Comparison of ENCODE assay signal across 18 cellular contexts in the genomic region with DNA sequence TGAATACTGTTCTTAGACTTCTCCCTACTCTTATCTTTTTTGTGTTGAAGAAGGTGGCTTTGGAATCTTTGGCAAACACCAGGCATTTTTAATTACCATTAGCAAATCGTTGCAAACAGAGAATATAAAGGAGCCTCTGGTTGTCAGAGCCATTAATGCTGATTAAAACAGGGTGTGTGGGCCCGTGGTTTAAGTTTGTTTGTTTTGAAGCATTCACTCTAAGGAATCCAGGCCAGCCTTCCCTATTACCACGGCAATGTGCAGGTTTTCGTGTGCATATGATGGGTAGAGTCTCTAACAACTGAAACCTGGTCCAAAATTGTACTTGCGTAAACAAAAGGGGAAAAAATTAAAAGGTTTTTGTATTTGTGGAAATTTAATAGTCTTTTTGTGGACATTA.
DNase-seq lines count a peak whose midpoint lies in the region; ATAC-seq and TF ChIP-seq lines count a peak whose summit lies in the region.
"Had no signal": no experiment of that assay in that cellular context is flagged by ENCODE, and none has a peak within 500 bp of the region (broad histone marks: within the 10 kb centered on the region; RNA-seq: fewer than 3 reads in every experiment).

No MANE protein-coding gene starts in this region.

- no peaks in the 10 kb centered on the region for H3K36me3 Mint-ChIP-seq in progenitor cell of endocrine pancreas (ENCODE audit: insufficient read depth)
- H3K36me3 Mint-ChIP-seq: CD4-positive, alpha-beta memory T cell had no signal

- no peaks in the 10 kb centered on the region for H3K9me3 ChIP-seq in SJCRH30 (replicated peaks)
- H3K9me3 ChIP-seq in hepatocyte (ENCODE audit: low read depth) = no peaks in the 10 kb centered on the region
- H3K9me3 ChIP-seq in PC-9 (ENCODE audit: insufficient read depth, low read depth) = no peaks in the 10 kb centered on the region

- H3K4me3 ChIP-seq in SJCRH30 (no peak overlapping the region), hepatocyte (no peak overlapping the region), PC-9 (no peak overlapping the region)
- H3K4me3 ChIP-seq: GM23248 had no signal

- H3K27me3 Mint-ChIP-seq in progenitor cell of endocrine pancreas = peaks cover 5% of the 10 kb centered on the region

- DNase-seq in NCI-H748 (lab: John Stamatoyannopoulos, UW; ENCODE audit: unreplicated experiment) (peak; percentile 36), NCI-H748 treated with DMSO at 0.1 percent for 48 hours (lab: John Stamatoyannopoulos, UW) (no peak), SJCRH30 (peak; percentile 32 to 60), hepatocyte (ENCODE audit: low spot score) (no peak), progenitor cell of endocrine pancreas (ENCODE audit: low spot score, unreplicated experiment) (no peak), PC-9 (no peak)
- no peak for DNase-seq in stimulated activated naive CD4-positive, alpha-beta T cell treated with Interleukin-2 at 50 U/mL for 16 hours (lab: John Stamatoyannopoulos, UW)
- DNase-seq: C1 segment of cervical spinal cord; Calu3; CD4-positive, alpha-beta memory T cell; COR-L47; DMS53; DMS79 treated with DMSO at 0.1 percent for 48 hours; GF-D8; GM23248; H9 had no signal

- H3K9me2 ChIP-seq in hepatocyte (replicated peaks; ENCODE audit: insufficient read depth) (no peaks in the 10 kb centered on the region), PC-9 (ENCODE audit: insufficient read depth) (0 out of 2 replicates have a peak, but pooled peaks cover 5% of the 10 kb centered on the region)

- H3F3A ChIP-seq in PC-9 (ENCODE audit: insufficient read depth, low read depth) = no peaks in the 10 kb centered on the region

- intact Hi-C loops in PC-9 (cut with micrococcal nuclease; ENCODE audit: unreplicated experiment) = no loop called here

- H3K79me2 ChIP-seq in hepatocyte (no peaks in the 10 kb centered on the region), PC-9 (ENCODE audit: low read depth) (no peaks in the 10 kb centered on the region)

- WGBS in hepatocyte (ENCODE audit: low lambda C conversion rate, missing lambda C conversion rate) = 43% methylated on average over 5 of the region's 5 CpGs

- POLR2A ChIA-PET in PC-9 (lab: Charles Lee; ENCODE audit: unreplicated experiment) = no interaction called here

- peak overlapping the region; percentile 2 for H2AFZ ChIP-seq in hepatocyte
- no peak overlapping the region for H2AFZ ChIP-seq in PC-9
- H2AFZ ChIP-seq: GM23248 had no signal

- H3K9me3 Mint-ChIP-seq in progenitor cell of endocrine pancreas (ENCODE audit: low read depth) = no peaks in the 10 kb centered on the region
- H3K9me3 Mint-ChIP-seq: H9 had no signal

- CTCF ChIA-PET in PC-9 (lab: Charles Lee) = no interaction called here

- peak overlapping the region; percentile 25 for H3K27ac Mint-ChIP-seq in progenitor cell of endocrine pancreas
- H3K27ac Mint-ChIP-seq: CD4-positive, alpha-beta memory T cell had no signal

- H4K20me1 ChIP-seq in hepatocyte (ENCODE audit: insufficient read depth, poor library complexity, severe bottlenecking) (no peaks in the 10 kb centered on the region), PC-9 (ENCODE audit: insufficient read depth) (no peaks in the 10 kb centered on the region)

- H3K4me1 ChIP-seq in SJCRH30 (no peaks in the 10 kb centered on the region; the same call in 1 of the 2 replicates), hepatocyte (ENCODE audit: insufficient read depth) (no peaks in the 10 kb centered on the region), PC-9 (replicated peaks; ENCODE audit: insufficient read depth) (no peaks in the 10 kb centered on the region)

- no peak overlapping the region for H3K4me2 ChIP-seq in hepatocyte
- no peak overlapping the region for H3K4me2 ChIP-seq in PC-9

- BruUV-seq in PC-9 (replicated peaks; lab: Mats Ljungman, UMichigan) = no TSS peak

- H3K27ac ChIP-seq in SJCRH30 (peak overlapping the region; percentile 7; the same call in 1 of the 2 replicates), hepatocyte (no peak overlapping the region), PC-9 (no peak overlapping the region)
- H3K27ac ChIP-seq: GM23248 had no signal

- no peaks in the 10 kb centered on the region for H3K27me3 ChIP-seq in SJCRH30
- no peaks in the 10 kb centered on the region for H3K27me3 ChIP-seq in hepatocyte
- no peaks in the 10 kb centered on the region for H3K27me3 ChIP-seq in PC-9 (ENCODE audit: insufficient read depth, low read depth)

- no peak overlapping the region for H3K4me3 Mint-ChIP-seq in progenitor cell of endocrine pancreas (ENCODE audit: low read depth)
- H3K4me3 Mint-ChIP-seq: CD4-positive, alpha-beta memory T cell; H9 had no signal

- H3K4me1 Mint-ChIP-seq in progenitor cell of endocrine pancreas (ENCODE audit: low read depth) = peaks cover 12% of the 10 kb centered on the region
- H3K4me1 Mint-ChIP-seq: CD4-positive, alpha-beta memory T cell had no signal

- ATAC-seq in GM19463 (IDR thresholded peaks at IDR 0.05; ENCODE audit: unreplicated experiment) = no peak
- ATAC-seq: HCT116 had no signal

- H3K36me3 ChIP-seq in SJCRH30 = no peaks in the 10 kb centered on the region
- H3K36me3 ChIP-seq in hepatocyte (replicated peaks; ENCODE audit: insufficient read depth, low read depth) = no peaks in the 10 kb centered on the region
- H3K36me3 ChIP-seq in PC-9 (ENCODE audit: low read depth) = no peaks in the 10 kb centered on the region

- TF ChIP-seq CTCF in hepatocyte (IDR thresholded peaks at IDR 0.05; ENCODE audit: poor library complexity) (no peak), progenitor cell of endocrine pancreas (IDR thresholded peaks at IDR 0.05; ENCODE audit: unreplicated experiment) (no peak), PC-9 (conservative IDR thresholded peaks at IDR 0.05) (no peak)

Comparison
In these comparisons a context has a peak if more than half of its experiments do, and no peak if none do; other contexts are left out.
1. DNase-seq: peak in NCI-H748 (single experiment) and SJCRH30 (2 of 2); none in NCI-H748 treated with DMSO at 0.1 percent for 48 hours (single experiment), hepatocyte (single experiment), progenitor cell of endocrine pancreas (single experiment), PC-9 (0 of 2) and stimulated activated naive CD4-positive, alpha-beta T cell treated with Interleukin-2 at 50 U/mL for 16 hours (single experiment).